Comparison of ENCODE assay signal across 20 cellular contexts in genomic region chr2:68425503-68425902, GRCh38. TPM values are rescaled to one million over a fixed set of nuclear protein-coding genes. Genes with fewer than 3 reads are reported as not detected.
DNase-seq lines count a peak whose midpoint lies in the region; ATAC-seq, FAIRE-seq and TF ChIP-seq lines count a peak whose summit lies in the region.
"Had no signal": no experiment of that assay in that cellular context is flagged by ENCODE, and none has a peak within 500 bp of the region (broad histone marks: within the 10 kb centered on the region; RNA-seq: fewer than 3 reads in every experiment).

No MANE protein-coding gene starts in this region.

- TF ChIP-seq CTCF in NB4 (IDR thresholded peaks at IDR 0.05; ENCODE audit: low read depth, low read length) (no peak), GM12878 (IDR thresholded peaks at IDR 0.05 in 2 of 3, conservative IDR thresholded peaks at IDR 0.05 in 1 of 3; ENCODE audit: control insufficient read depth in 2 of 3, extremely low read depth in 1 of 3, insufficient read depth in 1 of 3, low read depth in 3 of 3, low read length in 3 of 3) (no peak), sigmoid colon (IDR thresholded peaks at IDR 0.05) (no peak)

- no peak for ATAC-seq in GM12878
- ATAC-seq: GM23338, PC-3 had no signal

- SMC1A ChIA-PET in GM12878 (lab: Charles Lee; ENCODE audit: uncharacterized antibody, unreplicated experiment), result interaction anchor here (0.7 to 11.0 kb wide), 15 partner anchors 11 to 241 kb away, joined by 3 to 200 read pairs (median 6); no protein-coding TSS in a partner anchor

- RAD21 ChIA-PET in GM12878 (lab: Charles Lee; ENCODE audit: unreplicated experiment), result interaction anchor here (0.7 to 7.8 kb wide), 10 partner anchors 9 to 41 kb away, joined by 3 to 116 read pairs (median 4); no protein-coding TSS in a partner anchor

- TF ChIP-seq RAD21 in GM12878 (IDR thresholded peaks at IDR 0.05; ENCODE audit: insufficient read depth, low read depth, low read length), result no peak

- intact Hi-C loops in GM12878 (cut with micrococcal nuclease; ENCODE audit: unreplicated experiment), result no loop called here
- intact Hi-C loops in sigmoid colon (cut with DNase I), result no loop called here

- CTCF ChIA-PET in GM12878 (lab: Yijun Ruan, JAX), result interaction anchor here (0.8 to 8.8 kb wide), 6 partner anchors 11 to 64 kb away, joined by 3 to 91 read pairs (median 7); partner anchors contain the start of gene PLEK

- no peak for DNase-seq in GM12892 (ENCODE audit: insufficient read length)
- DNase-seq in NB4 (ENCODE audit: low read depth), result peak; percentile 44
- DNase-seq in GM12878 (ENCODE audit: low read depth, low spot score), result no peak
- DNase-seq in NCI-H187 (lab: John Stamatoyannopoulos, UW), result no peak
- DNase-seq in GOT3 (lab: John Stamatoyannopoulos, UW), result no peak
- no peak for DNase-seq in sigmoid colon
- DNase-seq in epidermal melanocyte (ENCODE audit: insufficient read length, low spot score), result no peak
- DNase-seq: EL, GF-D8, HCEC 1CT, NCI-H1694, NCI-H2081 treated with DMSO at 0.1 percent for 48 hours, NCI-H2171 treated with DMSO at 0.1 percent for 48 hours, NCI-H524 treated with DMSO at 0.1 percent for 48 hours, NCI-H82, PC-3, SHP77 treated with DMSO at 0.1 percent for 48 hours had no signal

- in situ Hi-C loops in GM12878 (cut with MboI), result loop anchor here (25.0 kb wide), 1 partner anchor 1988 kb away; the partner anchor contains the start of gene MEIS1

- H4K20me1 ChIP-seq in GM12878 (ENCODE audit: control insufficient read depth, insufficient read depth), result no peaks in the 10 kb centered on the region

- H3K27ac ChIP-seq in GM12878 (ENCODE audit: control insufficient read depth, insufficient read depth) (peak overlapping the region; percentile 88), sigmoid colon (no peak overlapping the region)
- H3K27ac ChIP-seq: C4-2B, SK-N-MC had no signal

- H3K27me3 ChIP-seq in GM12878 (replicated peaks in 1 of 2; ENCODE audit: control insufficient read depth in 2 of 2, insufficient read depth in 2 of 2, low read length in 1 of 2) (no peaks in the 10 kb centered on the region), sigmoid colon (no peaks in the 10 kb centered on the region)

- H3K9me3 ChIP-seq in GM12878 (replicated peaks; ENCODE audit: control insufficient read depth, insufficient read depth, low read length), result no peaks in the 10 kb centered on the region; the same call in 2 of the 3 replicates
- no peaks in the 10 kb centered on the region for H3K9me3 ChIP-seq in sigmoid colon

- WGBS in GM12878 (ENCODE audit: insufficient coverage, insufficient replicate concordance, low lambda C conversion rate, missing lambda C conversion rate), result 27% methylated on average over 3 of the region's 3 CpGs
- 68 to 84% methylated on average over 3 of the region's 3 CpGs for WGBS in sigmoid colon, 2 donors

- H3K4me3 ChIP-seq in NB4 (ENCODE audit: low read depth, low read length) (no peak overlapping the region), GM12878 (no peak overlapping the region), sigmoid colon (no peak overlapping the region)
- H3K4me3 ChIP-seq: GM23338, SK-N-MC had no signal

- BruUV-seq in GM12878 (replicated peaks; lab: Mats Ljungman, UMichigan), result no TSS peak

- POLR2A ChIA-PET in GM12878 (lab: Charles Lee), result interaction anchor here (1.4 to 6.3 kb wide), 6 partner anchors 10 to 58 kb away, joined by 3 to 69 read pairs (median 16); no protein-coding TSS in a partner anchor

- H3K4me1 ChIP-seq in GM12878 (ENCODE audit: control insufficient read depth, insufficient read depth, low read length), result peaks cover 57% of the 10 kb centered on the region
- H3K4me1 ChIP-seq in sigmoid colon, result peaks cover 0 to 25% (median 17%) of the 10 kb centered on the region in 4 donors

- FAIRE-seq in GM12892 (lab: Jason Lieb, UNC) (peak; percentile 17), GM12878 (lab: Jason Lieb, UNC) (no peak)

- no peak for TF ChIP-seq POLR2A in GM12892 (IDR thresholded peaks at IDR 0.05; ENCODE audit: low read depth, low read length)
- TF ChIP-seq POLR2A in NB4 (IDR thresholded peaks at IDR 0.05; ENCODE audit: extremely low read depth, insufficient read length), result no peak
- no peak for TF ChIP-seq POLR2A in GM12878 (IDR thresholded peaks at IDR 0.05; ENCODE audit: low read depth, low read length)
- no peak for TF ChIP-seq POLR2A in sigmoid colon (IDR thresholded peaks at IDR 0.05)

- no peak overlapping the region for H3K9ac ChIP-seq in GM12878 (ENCODE audit: control insufficient read depth, insufficient read depth, low read length)

- H3K79me2 ChIP-seq in GM12878 (ENCODE audit: control insufficient read depth, insufficient read depth, low read length), result no peaks in the 10 kb centered on the region; the same call in 1 of the 2 replicates

- H2AFZ ChIP-seq in GM12878 (ENCODE audit: control insufficient read depth, low read depth, low read length), result no peak overlapping the region
- H2AFZ ChIP-seq: GM23338 had no signal

- TF ChIP-seq EP300 in GM12878 (IDR thresholded peaks at IDR 0.05; ENCODE audit: borderline replicate concordance in 1 of 2, control insufficient read depth in 1 of 2, low read depth in 2 of 2, low read length in 2 of 2) (no peak), sigmoid colon (IDR thresholded peaks at IDR 0.05) (no peak)

- H3K4me2 ChIP-seq in GM12878 (ENCODE audit: control insufficient read depth, insufficient read depth), result no peak overlapping the region
- H3K4me2 ChIP-seq: GM23338 had no signal

- no peaks in the 10 kb centered on the region for H3K36me3 ChIP-seq in GM12878 (ENCODE audit: control insufficient read depth in 2 of 2, insufficient read depth in 2 of 2, low read length in 1 of 2)
- H3K36me3 ChIP-seq in sigmoid colon, result no peaks in the 10 kb centered on the region

TF ChIP-seq in GM12878, 131 proteins besides CTCF, POLR2A, EP300 and RAD21 (continues in another document):
- TF ChIP-seq RAD51 (IDR thresholded peaks at IDR 0.05) (no peak), SPI1 (IDR thresholded peaks at IDR 0.05; ENCODE audit: borderline replicate concordance, insufficient read depth, low read depth, low read length) (peak; percentile 77; the same call in 1 of the 2 replicates), ATF3 (IDR thresholded peaks at IDR 0.05; ENCODE audit: borderline replicate concordance, extremely low read depth, low read depth, low read length) (no peak), SIX5 (IDR thresholded peaks at IDR 0.05; ENCODE audit: low read depth, low read length, severe bottlenecking) (no peak)

RNA-seq across cellular contexts. Expression of gene FBXO48, which starts 41.6 kb away (rescaled TPM):
- polyA plus RNA-seq in GM12892 (2012; ENCODE audit: missing spikeins), result 0.68 TPM
- 1.6 and 1.7 TPM in 2 replicates for total RNA-seq in GM12878 (2013; cell fraction: nucleolus; rRNA removed)
- total RNA-seq in GM12878 (2014; rRNA removed) (0.56 and 0.87 TPM in 2 replicates), GM12878 (2014; rRNA removed; fragmentation: Illumina TruSeq; extraction: Trizol) (1.4 and 1.5 TPM in 2 replicates), GM12878 (2021) (0.85 and 1.1 TPM in 2 replicates), sigmoid colon (1 to 10 TPM in 1 of 4 donors, under 1 TPM in 3; 0.55 to 1.1 (median 0.83) TPM)
- 0.29 TPM for polyA plus RNA-seq in GM12878 (2011; ENCODE audit: low read depth)
- polyA plus RNA-seq in GM12878 (2011; rRNA removed) (2.3 and 3.2 TPM in 2 replicates), GM12878 (2014; fragmentation: Illumina TruSeq; extraction: Trizol) (1.5 and 2.2 TPM in 2 replicates), GM12878 (2014; fragmentation: Nextera tagmentation; extraction: Ambion mirVana) (1 to 10 TPM in 1 of 2 experiments, under 1 TPM in 1; 0.90 to 1.1 TPM), GM12878 (2014; rRNA removed) (0.67 and 1.3 TPM in 2 replicates), GM12878 (2016; fragmentation: Nextera tagmentation; extraction: Ambion mirVana) (1 to 10 TPM; 1.1 to 1.5 TPM), sigmoid colon (1 to 10 TPM in 1 of 3 donors, under 1 TPM in 2; 0.60 to 1.2 (median 0.70) TPM)
- 0.85 and 1.2 TPM in 2 replicates for polyA plus RNA-seq in GM12878 (2011; cell fraction: cytosol; rRNA removed)
- polyA plus RNA-seq in GM12878 (2011; cell fraction: nucleus; rRNA removed), result 0.85 and 0.91 TPM in 2 replicates
- polyA plus RNA-seq in GM12878 (2012), result 0.42 and 0.70 TPM in 2 replicates
- 1.1 and 2.0 TPM in 2 replicates for polyA minus RNA-seq in GM12878 (2011; rRNA and poly(A)+ RNA removed)
- 0.31 and 0.40 TPM in 2 replicates for polyA minus RNA-seq in GM12878 (2011; cell fraction: cytosol; rRNA and poly(A)+ RNA removed)
- polyA minus RNA-seq in GM12878 (2011; cell fraction: nucleus; rRNA and poly(A)+ RNA removed), result 0.73 and 1.3 TPM in 2 replicates

RNA-seq across cellular contexts. Expression of gene APLF, which starts 41.9 kb away (rescaled TPM):
- 1.9 TPM for polyA plus RNA-seq in GM12892 (2012; ENCODE audit: missing spikeins)
- total RNA-seq in GM12878 (2013; cell fraction: nucleolus; rRNA removed), result 1.0 and 1.1 TPM in 2 replicates
- total RNA-seq in GM12878 (2014; rRNA removed) (1.7 and 2.5 TPM in 2 replicates), GM12878 (2014; rRNA removed; fragmentation: Illumina TruSeq; extraction: Trizol) (2.3 and 2.4 TPM in 2 replicates), GM12878 (2021) (1.9 TPM in 2 replicates), sigmoid colon (10 to 100 TPM; 11.0 to 21.7 (median 14.5) TPM)
- 0.58 TPM for polyA plus RNA-seq in GM12878 (2011; ENCODE audit: low read depth)
- polyA plus RNA-seq in GM12878 (2011; rRNA removed) (0.71 and 1.4 TPM in 2 replicates), GM12878 (2014; fragmentation: Illumina TruSeq; extraction: Trizol) (1.8 and 2.6 TPM in 2 replicates), GM12878 (2014; fragmentation: Nextera tagmentation; extraction: Ambion mirVana) (under 1 TPM; 0.66 to 0.69 TPM), GM12878 (2014; rRNA removed) (1.1 and 1.2 TPM in 2 replicates), GM12878 (2016; fragmentation: Nextera tagmentation; extraction: Ambion mirVana) (1 to 10 TPM; 2.1 to 2.8 TPM), sigmoid colon (under 1 TPM; 0.23 to 0.69 (median 0.60) TPM)
- polyA plus RNA-seq in GM12878 (2011; cell fraction: cytosol; rRNA removed), result 0.28 and 0.30 TPM in 2 replicates
- 0.67 TPM in 2 replicates for polyA plus RNA-seq in GM12878 (2011; cell fraction: nucleus; rRNA removed)
- polyA plus RNA-seq in GM12878 (2012), result 0.68 and 0.98 TPM in 2 replicates
- 0.82 and 0.95 TPM in 2 replicates for polyA minus RNA-seq in GM12878 (2011; rRNA and poly(A)+ RNA removed)
- polyA minus RNA-seq in GM12878 (2011; cell fraction: cytosol; rRNA and poly(A)+ RNA removed), result 0.80 and 1.1 TPM in 2 replicates
- polyA minus RNA-seq in GM12878 (2011; cell fraction: nucleus; rRNA and poly(A)+ RNA removed), result 1.1 and 2.2 TPM in 2 replicates
